Comparison of ENCODE assay signal across 16 cellular contexts in the genomic region with DNA sequence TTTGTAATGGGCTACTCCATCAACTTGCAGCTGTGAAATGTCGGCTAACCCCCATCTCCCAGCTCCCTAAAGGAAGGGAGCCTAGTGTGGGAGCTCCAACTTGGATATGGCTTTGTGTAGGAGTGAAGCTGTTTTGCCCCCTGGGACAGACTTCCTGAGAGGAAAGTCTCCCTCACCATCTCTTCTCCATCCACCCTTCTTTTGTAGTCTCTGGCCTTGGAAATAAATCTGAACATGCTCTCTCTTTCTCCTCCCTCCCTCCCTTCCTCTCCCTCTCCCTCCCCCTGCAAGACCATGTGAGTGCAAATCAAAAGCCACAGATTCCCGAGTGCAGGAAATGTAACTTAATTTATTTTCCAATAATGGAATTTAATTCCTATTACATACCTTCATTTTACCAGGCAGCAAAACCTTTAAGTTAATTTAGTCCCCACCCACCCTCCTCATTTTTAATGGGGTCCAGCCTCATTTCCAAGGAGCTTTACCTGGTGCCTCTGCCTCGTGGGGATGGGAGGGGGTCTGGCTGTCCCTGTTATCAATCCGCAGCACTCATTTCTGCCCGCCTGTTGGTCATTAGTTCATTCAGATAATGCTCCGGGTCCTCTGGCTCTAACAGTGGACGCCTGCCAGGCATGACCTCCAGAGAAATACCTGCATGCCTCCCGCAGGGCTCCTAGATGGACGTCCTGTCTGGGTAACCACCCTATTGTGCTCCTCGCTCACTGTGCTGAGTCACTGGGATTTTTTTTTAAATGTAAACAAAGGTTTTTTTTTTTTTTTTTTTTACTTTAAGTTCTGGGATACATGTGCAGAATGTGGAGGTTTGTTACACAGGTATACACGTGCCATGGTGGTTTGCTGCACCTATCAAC.
DNase-seq lines count a peak whose midpoint lies in the region; ATAC-seq, FAIRE-seq and TF ChIP-seq lines count a peak whose summit lies in the region.
"Had no signal": no experiment of that assay in that cellular context is flagged by ENCODE, and none has a peak within 500 bp of the region (broad histone marks: within the 10 kb centered on the region; RNA-seq: fewer than 3 reads in every experiment).

No MANE protein-coding gene starts in this region.

- no peak for DNase-seq in AG04450 (ENCODE audit: low read depth, low spot score)
- peak; percentile 22 for DNase-seq in WTC11 (ENCODE audit: low spot score)
- peak; percentile 36 for DNase-seq in iPS DF 4.7 (ENCODE audit: extremely low read depth, low spot score)
- DNase-seq in activated CD4-positive, alpha-beta memory T cell treated with anti-CD3 and anti-CD28 coated beads, Interleukin-2, amount 10 ng/mL, durations not matched to agents 7 days and 5 days: no peak
- no peak for DNase-seq in G401 (ENCODE audit: low spot score)
- DNase-seq in GM12892 (ENCODE audit: insufficient read length): no peak
- DNase-seq: activated B cell treated with CpG ODN at 0.5 μM for 24 hours; activated T-cell treated with anti-CD3 and anti-CD28 coated beads, Interleukin-2, amount 50 U/mL, for 1 hour; amygdala; effector memory CD4-positive, alpha-beta T cell; hippocampal formation; NCI-H524 treated with DMSO at 0.1 percent for 48 hours; SHP77; stimulated activated CD4-positive, alpha-beta T cell treated with anti-CD3 and anti-CD28 coated beads, Interleukin-2, amount 100 ng/mL, for 24 hours had no signal

- H3K4me3 Mint-ChIP-seq in WTC11: peak overlapping the region; percentile 37; the same call in 1 of the 2 replicates
- no peak overlapping the region for H3K4me3 Mint-ChIP-seq in activated CD4-positive, alpha-beta memory T cell treated with anti-CD3 and anti-CD28 coated beads, Interleukin-2, amount 10 ng/mL, durations not matched to agents 7 days and 5 days
- H3K4me3 Mint-ChIP-seq: activated B cell treated with CpG ODN at 0.5 μM for 24 hours had no signal

- H3K4me3 ChIP-seq in AG04450 (ENCODE audit: low read depth, low read length) (peak overlapping the region; percentile 25; the same call in 1 of the 2 replicates), HUES48 (ENCODE audit: low read depth, low read length) (0 out of 2 replicates have a peak overlapping the region, but pooled peaks have one; percentile 16)

- no peak for TF ChIP-seq POLR2A in GM12892 (IDR thresholded peaks at IDR 0.05; ENCODE audit: low read depth, low read length)

- no peaks in the 10 kb centered on the region for H3K9me3 ChIP-seq in AG04450 (ENCODE audit: control insufficient read depth, insufficient read depth, low read length)
- H3K9me3 ChIP-seq in HUES48 (ENCODE audit: control insufficient read depth, insufficient read depth, low read length): no peaks in the 10 kb centered on the region

- in situ Hi-C loops in G401 (cut with HindIII; ENCODE audit: low sequenced_read_pairs): no loop called here

- CTCF ChIA-PET in AG04450 (lab: Charles Lee): interaction anchor here (0.6 kb wide), 1 partner anchor 159 kb away, joined by 3 read pairs; no protein-coding TSS in a partner anchor
- CTCF ChIA-PET in WTC11 (lab: Charles Lee): no interaction called here
- CTCF ChIA-PET in activated CD4-positive, alpha-beta memory T cell treated with anti-CD3 and anti-CD28 coated beads, Interleukin-2, amount 10 ng/mL, durations not matched to agents 7 days and 5 days (lab: Charles Lee): no interaction called here

- H3K9me3 Mint-ChIP-seq in WTC11: no peaks in the 10 kb centered on the region
- H3K9me3 Mint-ChIP-seq in activated CD4-positive, alpha-beta memory T cell treated with anti-CD3 and anti-CD28 coated beads, Interleukin-2, amount 10 ng/mL, durations not matched to agents 7 days and 5 days: peaks cover 12% of the 10 kb centered on the region
- H3K9me3 Mint-ChIP-seq: activated B cell treated with CpG ODN at 0.5 μM for 24 hours had no signal

- H3K9ac ChIP-seq in HUES48 (ENCODE audit: low read depth, low read length): peak overlapping the region; percentile 59; the same call in 1 of the 2 replicates

- H3K4me1 ChIP-seq in HUES48 (ENCODE audit: control insufficient read depth, insufficient read depth, low read length): peaks cover 25% of the 10 kb centered on the region

- H3K4me1 Mint-ChIP-seq in WTC11: peaks cover 28% of the 10 kb centered on the region
- H3K4me1 Mint-ChIP-seq in activated CD4-positive, alpha-beta memory T cell treated with anti-CD3 and anti-CD28 coated beads, Interleukin-2, amount 10 ng/mL, durations not matched to agents 7 days and 5 days: no peaks in the 10 kb centered on the region

- no peak overlapping the region; the same call in 1 of the 2 replicates for H3K27ac Mint-ChIP-seq in WTC11
- H3K27ac Mint-ChIP-seq in activated CD4-positive, alpha-beta memory T cell treated with anti-CD3 and anti-CD28 coated beads, Interleukin-2, amount 10 ng/mL, durations not matched to agents 7 days and 5 days: no peak overlapping the region
- H3K27ac Mint-ChIP-seq: activated B cell treated with CpG ODN at 0.5 μM for 24 hours had no signal

- POLR2A ChIA-PET in AG04450 (lab: Yijun Ruan, JAX): no interaction called here
- POLR2A ChIA-PET in WTC11 (lab: Charles Lee): no interaction called here
- POLR2A ChIA-PET in activated CD4-positive, alpha-beta memory T cell treated with anti-CD3 and anti-CD28 coated beads, Interleukin-2, amount 10 ng/mL, durations not matched to agents 7 days and 5 days (lab: Charles Lee): no interaction called here

- no peaks in the 10 kb centered on the region for H3K36me3 ChIP-seq in HUES48 (ENCODE audit: control insufficient read depth, insufficient read depth, low read length)

- no peaks in the 10 kb centered on the region for H3K27me3 Mint-ChIP-seq in WTC11 (ENCODE audit: low read depth)
- no peaks in the 10 kb centered on the region for H3K27me3 Mint-ChIP-seq in activated CD4-positive, alpha-beta memory T cell treated with anti-CD3 and anti-CD28 coated beads, Interleukin-2, amount 10 ng/mL, durations not matched to agents 7 days and 5 days
- H3K27me3 Mint-ChIP-seq: activated B cell treated with CpG ODN at 0.5 μM for 24 hours had no signal

- H3K27ac ChIP-seq in AG04450 (ENCODE audit: low read depth, low read length) (no peak overlapping the region), HUES48 (ENCODE audit: low read depth, low read length) (peak overlapping the region; percentile 68)

- H3K36me3 Mint-ChIP-seq in WTC11: no peaks in the 10 kb centered on the region
- no peaks in the 10 kb centered on the region for H3K36me3 Mint-ChIP-seq in activated CD4-positive, alpha-beta memory T cell treated with anti-CD3 and anti-CD28 coated beads, Interleukin-2, amount 10 ng/mL, durations not matched to agents 7 days and 5 days (ENCODE audit: low read depth)

- peak; percentile 86 for ATAC-seq in WTC11
- no peak for ATAC-seq in GM19395 (IDR thresholded peaks at IDR 0.05; ENCODE audit: unreplicated experiment)

- no peak for TF ChIP-seq CTCF in AG04450 (IDR thresholded peaks at IDR 0.05; ENCODE audit: low read depth, low read length)
- no peak for TF ChIP-seq CTCF in WTC11 (IDR thresholded peaks at IDR 0.05)

- H3K27me3 ChIP-seq in AG04450 (ENCODE audit: control insufficient read depth, insufficient read depth, low read length) (no peaks in the 10 kb centered on the region), HUES48 (ENCODE audit: control insufficient read depth, insufficient read depth, low read length) (no peaks in the 10 kb centered on the region)

- FAIRE-seq in GM12892 (lab: Jason Lieb, UNC): no peak

TF ChIP-seq in WTC11, 78 proteins besides CTCF, POLR2A, EP300 and RAD21:
- TF ChIP-seq ZNF423 (CRISPR knock-in tag; IDR thresholded peaks at IDR 0.05) (0 out of 2 replicates have a peak, but pooled peaks have one; percentile 17), JUN (CRISPR knock-in tag; IDR thresholded peaks at IDR 0.05) (no peak)

Comparison
In these comparisons a context has a peak if more than half of its experiments do, and no peak if none do; other contexts are left out.
1. DNase-seq: peak in WTC11 (single experiment) and iPS DF 4.7 (single experiment); none in AG04450 (single experiment), activated CD4-positive, alpha-beta memory T cell treated with anti-CD3 and anti-CD28 coated beads, Interleukin-2, amount 10 ng/mL, durations not matched to agents 7 days and 5 days (single experiment), G401 (single experiment) and GM12892 (single experiment).